Comparison of ENCODE assay signal across 11 cellular contexts in the genomic region with DNA sequence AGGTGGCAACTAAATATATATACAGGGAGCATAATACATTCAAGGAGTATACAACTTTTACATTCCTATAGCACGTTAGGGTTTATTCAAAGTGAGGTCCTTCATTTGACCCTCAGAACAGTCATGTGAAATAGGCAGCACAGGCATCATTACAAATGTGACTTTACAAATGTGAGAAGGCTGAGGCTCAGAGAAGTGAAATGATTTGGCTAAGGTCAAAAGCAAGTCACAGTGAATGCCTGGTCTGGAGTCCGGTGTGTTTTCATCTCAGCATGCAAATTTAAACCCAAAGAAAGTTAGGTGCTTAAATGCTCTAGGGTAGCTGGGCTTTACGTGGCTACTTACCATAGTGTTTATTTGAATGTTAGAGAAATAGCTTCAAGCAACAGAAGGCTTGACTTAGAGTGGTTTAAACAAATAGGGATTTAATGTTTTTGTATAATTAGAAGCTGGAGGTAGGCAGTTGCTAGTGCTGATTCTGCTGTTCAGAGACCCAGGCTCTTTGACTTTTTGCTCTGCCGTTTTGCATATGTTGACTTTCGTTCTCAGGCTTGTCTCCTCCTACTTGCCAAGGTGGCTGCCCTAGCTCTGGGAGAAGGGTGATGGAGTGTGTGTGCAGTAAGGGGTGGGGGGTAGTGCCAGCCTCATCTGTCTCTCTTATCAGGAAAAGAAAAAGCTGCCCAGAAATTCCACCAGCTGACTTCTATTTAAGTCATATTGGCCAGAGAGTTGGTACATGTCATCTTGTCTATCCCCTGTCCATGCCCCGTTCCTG.
DNase-seq lines count a peak whose midpoint lies in the region; ATAC-seq, FAIRE-seq and TF ChIP-seq lines count a peak whose summit lies in the region.
"Had no signal": no experiment of that assay in that cellular context is flagged by ENCODE, and none has a peak within 500 bp of the region (broad histone marks: within the 10 kb centered on the region; RNA-seq: fewer than 3 reads in every experiment).

No MANE protein-coding gene starts in this region.

- H3K27ac ChIP-seq in K562 (ENCODE audit: extremely low read depth, low read depth, low read length) (peak overlapping the region; percentile 77), skeletal muscle tissue (ENCODE audit: low read depth, low read length) (no peak overlapping the region), smooth muscle cell (ENCODE audit: low read depth) (no peak overlapping the region)
- H3K27ac ChIP-seq: esophagus squamous epithelium, neutrophil had no signal

- H3K9ac ChIP-seq in K562 (ENCODE audit: insufficient read depth in 1 of 2, low read depth in 2 of 2, low read length in 2 of 2): peak overlapping the region; percentile 53 to 86; a peak in 3 of 4 replicates
- H3K9ac ChIP-seq in skeletal muscle tissue (ENCODE audit: low read depth in 1 of 3, low read length in 3 of 3): peak overlapping the region in 1 of 3 donors; percentile 26
- no peak overlapping the region for H3K9ac ChIP-seq in smooth muscle cell (ENCODE audit: low read depth)

- H3K36me3 ChIP-seq in K562 (ENCODE audit: control insufficient read depth, insufficient read depth, low read length) (no peaks in the 10 kb centered on the region), skeletal muscle tissue (ENCODE audit: control insufficient read depth in 3 of 3, insufficient read depth in 3 of 3, low read length in 3 of 3) (no peaks in the 10 kb centered on the region), smooth muscle cell (ENCODE audit: low read depth) (no peaks in the 10 kb centered on the region)
- H3K36me3 ChIP-seq: esophagus squamous epithelium, neutrophil had no signal

- no peaks in the 10 kb centered on the region for H3K27me3 Mint-ChIP-seq in activated T-cell treated with anti-CD3 and anti-CD28 coated beads, Interleukin-2, amount 50 U/mL, for 4 hours (ENCODE audit: low read depth)

- H3K9me3 ChIP-seq in K562 (replicated peaks; ENCODE audit: control insufficient read depth, insufficient read depth, low read depth, low read length): peaks cover 4% of the 10 kb centered on the region; the same call in 1 of the 2 replicates
- H3K9me3 ChIP-seq in skeletal muscle tissue (ENCODE audit: control insufficient read depth in 3 of 3, low read length in 3 of 3): no peaks in the 10 kb centered on the region
- H3K9me3 ChIP-seq in smooth muscle cell (replicated peaks; ENCODE audit: low read depth): no peaks in the 10 kb centered on the region
- H3K9me3 ChIP-seq: esophagus squamous epithelium, neutrophil had no signal

- peaks cover 1% of the 10 kb centered on the region for H3K36me3 Mint-ChIP-seq in activated T-cell treated with anti-CD3 and anti-CD28 coated beads, Interleukin-2, amount 50 U/mL, for 4 hours (ENCODE audit: insufficient read depth)

- no peak for TF ChIP-seq RAD21 in K562 (CRISPR knock-in tag; conservative IDR thresholded peaks at IDR 0.05 in 1 of 2, IDR thresholded peaks at IDR 0.05 in 1 of 2)

- H3K4me3 ChIP-seq in K562 (peak overlapping the region; percentile 5; the same call in 1 of the 2 replicates), skeletal muscle tissue (ENCODE audit: low read length in 3 of 3) (peak overlapping the region in 2 of 3 donors; percentile 5 to 23), smooth muscle cell (no peak overlapping the region)

- POLR2A ChIA-PET in K562 (lab: Yijun Ruan, JAX): interaction anchor here (0.6 to 1.8 kb wide), 5 partner anchors 13 to 40 kb away, joined by 3 to 6 read pairs (median 3); no protein-coding TSS in a partner anchor

- FAIRE-seq in K562 (lab: Jason Lieb, UNC): peak; percentile 82

- no peak for TF ChIP-seq EP300 in K562 (IDR thresholded peaks at IDR 0.05; ENCODE audit: low read length)

- peaks cover 4 to 38% of the 10 kb centered on the region in 2 experiments; a peak in 3 of 5 replicates for H3K4me1 ChIP-seq in K562 (replicated peaks in 1 of 2; ENCODE audit: control insufficient read depth in 2 of 2, insufficient read depth in 2 of 2, low read length in 2 of 2)
- peaks cover 15 to 16% (median 16%) of the 10 kb centered on the region in 3 donors for H3K4me1 ChIP-seq in skeletal muscle tissue (ENCODE audit: control insufficient read depth in 3 of 3, insufficient read depth in 3 of 3, low read length in 3 of 3)
- peaks cover 10% of the 10 kb centered on the region for H3K4me1 ChIP-seq in smooth muscle cell (ENCODE audit: low read depth)

- BruUV-seq in K562 (replicated peaks; lab: Mats Ljungman, UMichigan): no TSS peak

- no peaks in the 10 kb centered on the region for H3K9me1 ChIP-seq in K562 (ENCODE audit: control insufficient read depth, insufficient read depth, low read length)

- WGBS in K562 (ENCODE audit: insufficient coverage, low coverage, missing lambda C conversion rate): 5% methylated on average over 6 of the region's 6 CpGs
- 66% methylated on average over 6 of the region's 6 CpGs for WGBS in smooth muscle cell (ENCODE audit: low lambda C conversion rate)

- peak overlapping the region; percentile 83 for H2AFZ ChIP-seq in K562 (ENCODE audit: low read depth, low read length)
- no peak overlapping the region for H2AFZ ChIP-seq in smooth muscle cell (ENCODE audit: low read depth)

- TF ChIP-seq POLR2A in K562 (conservative IDR thresholded peaks at IDR 0.05): no peak

- no peaks in the 10 kb centered on the region for H3F3A ChIP-seq in smooth muscle cell (ENCODE audit: low read depth)

- TF ChIP-seq CTCF in K562 (IDR thresholded peaks at IDR 0.05 in 2 of 3, conservative IDR thresholded peaks at IDR 0.05 in 1 of 3; ENCODE audit: insufficient read depth in 2 of 3, low read depth in 1 of 3, low read length in 3 of 3) (no peak), smooth muscle cell (IDR thresholded peaks at IDR 0.05; ENCODE audit: borderline replicate concordance, insufficient read depth, poor library complexity, severe bottlenecking) (no peak)

- no peaks in the 10 kb centered on the region for H3K9me3 Mint-ChIP-seq in activated T-cell treated with anti-CD3 and anti-CD28 coated beads, Interleukin-2, amount 50 U/mL, for 4 hours

- intact Hi-C loops in K562 (cut with micrococcal nuclease): no loop called here

- peak overlapping the region; percentile 73 for H3K4me2 ChIP-seq in K562 (ENCODE audit: insufficient read depth, low read length)
- H3K4me2 ChIP-seq in smooth muscle cell: no peak overlapping the region

- H3K4me3 Mint-ChIP-seq in activated T-cell treated with anti-CD3 and anti-CD28 coated beads, Interleukin-2, amount 50 U/mL, for 4 hours: peak overlapping the region; percentile 72

- peaks cover 60% of the 10 kb centered on the region for H3K4me1 Mint-ChIP-seq in activated T-cell treated with anti-CD3 and anti-CD28 coated beads, Interleukin-2, amount 50 U/mL, for 4 hours (ENCODE audit: low read depth)

- H3K27me3 ChIP-seq in K562 (ENCODE audit: control insufficient read depth in 2 of 2, insufficient read depth in 2 of 2, low read length in 2 of 2) (no peaks in the 10 kb centered on the region), skeletal muscle tissue (ENCODE audit: control insufficient read depth in 3 of 3, insufficient read depth in 3 of 3, low read length in 3 of 3) (no peaks in the 10 kb centered on the region), smooth muscle cell (ENCODE audit: low read depth) (no peaks in the 10 kb centered on the region)
- H3K27me3 ChIP-seq: esophagus squamous epithelium, neutrophil had no signal

- CTCF ChIA-PET in K562 (lab: Yijun Ruan, JAX; ENCODE audit: low intra/inter-chr PET ratio): no interaction called here

- peak in 1 of 2 donors; percentile 27 for ATAC-seq in activated T-cell treated with anti-CD3 and anti-CD28 coated beads, Interleukin-2, amount 50 U/mL, for 4 hours
- ATAC-seq in HG02763 (IDR thresholded peaks at IDR 0.05; ENCODE audit: unreplicated experiment): peak; percentile 32
- peak; percentile 65 for ATAC-seq in K562

- peaks cover 80% of the 10 kb centered on the region for H3K79me2 ChIP-seq in K562 (ENCODE audit: control insufficient read depth, insufficient read depth, low read length)
- no peaks in the 10 kb centered on the region for H3K79me2 ChIP-seq in smooth muscle cell (ENCODE audit: low read depth)

- H4K20me1 ChIP-seq in K562 (replicated peaks; ENCODE audit: control insufficient read depth, insufficient read depth, low read length) (no peaks in the 10 kb centered on the region), smooth muscle cell (ENCODE audit: low read depth) (no peaks in the 10 kb centered on the region)

- no peak for DNase-seq in activated T-cell treated with anti-CD3 and anti-CD28 coated beads, Interleukin-2, amount 50 U/mL, for 4 hours
- DNase-seq in activated T-cell treated with anti-CD3 and anti-CD28 coated beads, Interleukin-2, amount 50 U/mL, for 1 hour: no peak
- DNase-seq in K562 (ENCODE audit: extremely low read depth in 1 of 4, low spot score in 3 of 4) (no peak), HK-2 (ENCODE audit: unreplicated experiment) (no peak), smooth muscle cell (lab: John Stamatoyannopoulos, UW; ENCODE audit: unreplicated experiment) (no peak), DMS53 treated with DMSO at 0.1 percent for 48 hours (lab: John Stamatoyannopoulos, UW; ENCODE audit: unreplicated experiment) (no peak)
- DNase-seq: esophagus squamous epithelium, kidney glomerular epithelial cell had no signal

- in situ Hi-C loops in K562 (cut with MboI): no loop called here

TF ChIP-seq in K562, 482 proteins besides CTCF, POLR2A, EP300 and RAD21:
- TF ChIP-seq TBP (optimal IDR thresholded peaks at IDR 0.05; ENCODE audit: low read depth, low read length): peak; percentile 20
- no peak for TF ChIP-seq TEAD1 (CRISPR knock-in tag; IDR thresholded peaks at IDR 0.05)
- TF ChIP-seq SMAD4 (CRISPR knock-in tag; conservative IDR thresholded peaks at IDR 0.05): 0 out of 2 replicates have a peak, but pooled peaks have one; percentile 21
